Comparison of ENCODE assay signal across 1 cellular context in the genomic region with DNA sequence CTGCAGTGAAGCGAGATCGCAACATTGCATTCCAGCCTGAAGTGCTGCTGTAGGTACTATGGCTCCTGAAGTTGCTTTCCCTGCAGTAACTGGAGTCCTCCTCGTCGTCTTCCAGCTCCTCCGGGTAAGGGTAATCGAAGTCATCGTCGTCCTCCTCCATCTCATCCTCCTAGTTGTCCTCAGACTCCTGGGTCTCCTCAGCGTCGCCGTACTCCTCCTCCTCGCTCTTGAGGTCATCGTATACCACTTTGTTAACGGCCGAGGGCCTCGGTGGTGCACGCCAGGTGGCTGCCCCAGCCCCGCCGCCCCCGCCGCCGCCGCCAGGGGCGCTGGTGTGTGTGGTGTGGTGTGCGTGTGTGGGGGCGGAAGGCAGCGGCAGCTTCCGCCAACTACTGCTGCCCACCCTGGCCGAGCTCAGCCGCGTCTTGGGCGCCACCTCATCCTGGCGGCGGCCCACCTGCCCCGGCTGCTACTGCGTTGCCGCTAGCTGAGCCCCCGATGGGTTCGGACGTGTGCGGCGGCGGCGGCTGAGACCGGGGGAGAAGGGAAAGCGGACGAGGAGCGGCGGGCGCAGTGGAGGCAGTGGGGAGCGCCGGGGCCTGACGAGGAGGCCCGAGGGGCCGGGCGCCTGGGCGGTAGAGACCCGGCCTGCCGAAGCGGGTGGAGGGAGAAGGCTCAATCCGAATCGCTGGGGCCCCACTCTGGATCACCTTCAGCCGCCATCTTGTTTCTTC.
TF ChIP-seq lines count a peak whose summit lies in the region.

No MANE protein-coding gene starts in this region.

TF ChIP-seq in GM12878, 131 proteins besides CTCF, POLR2A, EP300 and RAD21 (continued from another document and continues in another):
- TF ChIP-seq, protein P1, sequence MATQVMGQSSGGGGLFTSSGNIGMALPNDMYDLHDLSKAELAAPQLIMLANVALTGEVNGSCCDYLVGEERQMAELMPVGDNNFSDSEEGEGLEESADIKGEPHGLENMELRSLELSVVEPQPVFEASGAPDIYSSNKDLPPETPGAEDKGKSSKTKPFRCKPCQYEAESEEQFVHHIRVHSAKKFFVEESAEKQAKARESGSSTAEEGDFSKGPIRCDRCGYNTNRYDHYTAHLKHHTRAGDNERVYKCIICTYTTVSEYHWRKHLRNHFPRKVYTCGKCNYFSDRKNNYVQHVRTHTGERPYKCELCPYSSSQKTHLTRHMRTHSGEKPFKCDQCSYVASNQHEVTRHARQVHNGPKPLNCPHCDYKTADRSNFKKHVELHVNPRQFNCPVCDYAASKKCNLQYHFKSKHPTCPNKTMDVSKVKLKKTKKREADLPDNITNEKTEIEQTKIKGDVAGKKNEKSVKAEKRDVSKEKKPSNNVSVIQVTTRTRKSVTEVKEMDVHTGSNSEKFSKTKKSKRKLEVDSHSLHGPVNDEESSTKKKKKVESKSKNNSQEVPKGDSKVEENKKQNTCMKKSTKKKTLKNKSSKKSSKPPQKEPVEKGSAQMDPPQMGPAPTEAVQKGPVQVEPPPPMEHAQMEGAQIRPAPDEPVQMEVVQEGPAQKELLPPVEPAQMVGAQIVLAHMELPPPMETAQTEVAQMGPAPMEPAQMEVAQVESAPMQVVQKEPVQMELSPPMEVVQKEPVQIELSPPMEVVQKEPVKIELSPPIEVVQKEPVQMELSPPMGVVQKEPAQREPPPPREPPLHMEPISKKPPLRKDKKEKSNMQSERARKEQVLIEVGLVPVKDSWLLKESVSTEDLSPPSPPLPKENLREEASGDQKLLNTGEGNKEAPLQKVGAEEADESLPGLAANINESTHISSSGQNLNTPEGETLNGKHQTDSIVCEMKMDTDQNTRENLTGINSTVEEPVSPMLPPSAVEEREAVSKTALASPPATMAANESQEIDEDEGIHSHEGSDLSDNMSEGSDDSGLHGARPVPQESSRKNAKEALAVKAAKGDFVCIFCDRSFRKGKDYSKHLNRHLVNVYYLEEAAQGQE (IDR thresholded peaks at IDR 0.05; ENCODE audit: low read depth, low read length), result no peak
- TF ChIP-seq FOS (IDR thresholded peaks at IDR 0.05; ENCODE audit: borderline replicate concordance, extremely low read depth, insufficient read length) (no peak), ZNF207 (IDR thresholded peaks at IDR 0.05; ENCODE audit: borderline replicate concordance) (peak; percentile 78; the same call in 1 of the 2 replicates), SUZ12 (IDR thresholded peaks at IDR 0.05; ENCODE audit: unreplicated experiment) (no peak), ZBED1 (IDR thresholded peaks at IDR 0.05; ENCODE audit: borderline replicate concordance) (no peak), RFX5 (IDR thresholded peaks at IDR 0.05; ENCODE audit: low read depth, low read length) (no peak), ZSCAN29 (IDR thresholded peaks at IDR 0.05) (peak; percentile 93), RBBP5 (conservative IDR thresholded peaks at IDR 0.05) (no peak), CREB1 (IDR thresholded peaks at IDR 0.05; ENCODE audit: low read depth) (0 out of 2 replicates have a peak, but pooled peaks have one; percentile 9), SREBF2 (IDR thresholded peaks at IDR 0.05; ENCODE audit: low read length) (no peak), MEF2B (IDR thresholded peaks at IDR 0.05; ENCODE audit: partially characterized antibody, poor library complexity, severe bottlenecking) (no peak), POLR2AphosphoS2 (IDR thresholded peaks at IDR 0.05; ENCODE audit: low read depth, low read length) (peak; percentile 73; the same call in 1 of the 2 replicates), CBFB (IDR thresholded peaks at IDR 0.05; ENCODE audit: low read depth) (0 out of 2 replicates have a peak, but pooled peaks have one; percentile 20), MYB (IDR thresholded peaks at IDR 0.05; ENCODE audit: borderline replicate concordance, low read depth, low read length) (no peak), ZNF622 (IDR thresholded peaks at IDR 0.05) (no peak), ZZZ3 (IDR thresholded peaks at IDR 0.05; ENCODE audit: control insufficient read depth, insufficient read length, low read depth) (no peak), ZNF384 (IDR thresholded peaks at IDR 0.05; ENCODE audit: borderline replicate concordance, low read depth, low read length) (no peak), TBL1XR1 (IDR thresholded peaks at IDR 0.05; ENCODE audit: low read depth, low read length) (no peak), JUND (IDR thresholded peaks at IDR 0.05; ENCODE audit: low read depth, low read length) (no peak), ZNF24 (IDR thresholded peaks at IDR 0.05) (no peak), PAX8 (IDR thresholded peaks at IDR 0.05) (no peak), IRF4 (IDR thresholded peaks at IDR 0.05; ENCODE audit: low read depth, low read length) (no peak), ASH2L (IDR thresholded peaks at IDR 0.05; ENCODE audit: borderline replicate concordance, low read depth) (no peak), BCL11A (IDR thresholded peaks at IDR 0.05; ENCODE audit: low read depth, low read length) (no peak), SIX5 (IDR thresholded peaks at IDR 0.05; ENCODE audit: low read depth, low read length, severe bottlenecking) (no peak), SUPT20H (IDR thresholded peaks at IDR 0.05; ENCODE audit: borderline replicate concordance, control insufficient read depth, low read depth, low read length) (no peak), ATF7 (IDR thresholded peaks at IDR 0.05; ENCODE audit: low read depth) (no peak)
- TF ChIP-seq, protein P2, sequence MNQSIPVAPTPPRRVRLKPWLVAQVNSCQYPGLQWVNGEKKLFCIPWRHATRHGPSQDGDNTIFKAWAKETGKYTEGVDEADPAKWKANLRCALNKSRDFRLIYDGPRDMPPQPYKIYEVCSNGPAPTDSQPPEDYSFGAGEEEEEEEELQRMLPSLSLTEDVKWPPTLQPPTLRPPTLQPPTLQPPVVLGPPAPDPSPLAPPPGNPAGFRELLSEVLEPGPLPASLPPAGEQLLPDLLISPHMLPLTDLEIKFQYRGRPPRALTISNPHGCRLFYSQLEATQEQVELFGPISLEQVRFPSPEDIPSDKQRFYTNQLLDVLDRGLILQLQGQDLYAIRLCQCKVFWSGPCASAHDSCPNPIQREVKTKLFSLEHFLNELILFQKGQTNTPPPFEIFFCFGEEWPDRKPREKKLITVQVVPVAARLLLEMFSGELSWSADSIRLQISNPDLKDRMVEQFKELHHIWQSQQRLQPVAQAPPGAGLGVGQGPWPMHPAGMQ (IDR thresholded peaks at IDR 0.05; ENCODE audit: borderline replicate concordance), result no peak
- TF ChIP-seq, protein P3, sequence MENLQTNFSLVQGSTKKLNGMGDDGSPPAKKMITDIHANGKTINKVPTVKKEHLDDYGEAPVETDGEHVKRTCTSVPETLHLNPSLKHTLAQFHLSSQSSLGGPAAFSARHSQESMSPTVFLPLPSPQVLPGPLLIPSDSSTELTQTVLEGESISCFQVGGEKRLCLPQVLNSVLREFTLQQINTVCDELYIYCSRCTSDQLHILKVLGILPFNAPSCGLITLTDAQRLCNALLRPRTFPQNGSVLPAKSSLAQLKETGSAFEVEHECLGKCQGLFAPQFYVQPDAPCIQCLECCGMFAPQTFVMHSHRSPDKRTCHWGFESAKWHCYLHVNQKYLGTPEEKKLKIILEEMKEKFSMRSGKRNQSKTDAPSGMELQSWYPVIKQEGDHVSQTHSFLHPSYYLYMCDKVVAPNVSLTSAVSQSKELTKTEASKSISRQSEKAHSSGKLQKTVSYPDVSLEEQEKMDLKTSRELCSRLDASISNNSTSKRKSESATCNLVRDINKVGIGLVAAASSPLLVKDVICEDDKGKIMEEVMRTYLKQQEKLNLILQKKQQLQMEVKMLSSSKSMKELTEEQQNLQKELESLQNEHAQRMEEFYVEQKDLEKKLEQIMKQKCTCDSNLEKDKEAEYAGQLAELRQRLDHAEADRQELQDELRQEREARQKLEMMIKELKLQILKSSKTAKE (IDR thresholded peaks at IDR 0.05; ENCODE audit: low read depth, poor library complexity, severe bottlenecking), result no peak
- TF ChIP-seq, protein P4, sequence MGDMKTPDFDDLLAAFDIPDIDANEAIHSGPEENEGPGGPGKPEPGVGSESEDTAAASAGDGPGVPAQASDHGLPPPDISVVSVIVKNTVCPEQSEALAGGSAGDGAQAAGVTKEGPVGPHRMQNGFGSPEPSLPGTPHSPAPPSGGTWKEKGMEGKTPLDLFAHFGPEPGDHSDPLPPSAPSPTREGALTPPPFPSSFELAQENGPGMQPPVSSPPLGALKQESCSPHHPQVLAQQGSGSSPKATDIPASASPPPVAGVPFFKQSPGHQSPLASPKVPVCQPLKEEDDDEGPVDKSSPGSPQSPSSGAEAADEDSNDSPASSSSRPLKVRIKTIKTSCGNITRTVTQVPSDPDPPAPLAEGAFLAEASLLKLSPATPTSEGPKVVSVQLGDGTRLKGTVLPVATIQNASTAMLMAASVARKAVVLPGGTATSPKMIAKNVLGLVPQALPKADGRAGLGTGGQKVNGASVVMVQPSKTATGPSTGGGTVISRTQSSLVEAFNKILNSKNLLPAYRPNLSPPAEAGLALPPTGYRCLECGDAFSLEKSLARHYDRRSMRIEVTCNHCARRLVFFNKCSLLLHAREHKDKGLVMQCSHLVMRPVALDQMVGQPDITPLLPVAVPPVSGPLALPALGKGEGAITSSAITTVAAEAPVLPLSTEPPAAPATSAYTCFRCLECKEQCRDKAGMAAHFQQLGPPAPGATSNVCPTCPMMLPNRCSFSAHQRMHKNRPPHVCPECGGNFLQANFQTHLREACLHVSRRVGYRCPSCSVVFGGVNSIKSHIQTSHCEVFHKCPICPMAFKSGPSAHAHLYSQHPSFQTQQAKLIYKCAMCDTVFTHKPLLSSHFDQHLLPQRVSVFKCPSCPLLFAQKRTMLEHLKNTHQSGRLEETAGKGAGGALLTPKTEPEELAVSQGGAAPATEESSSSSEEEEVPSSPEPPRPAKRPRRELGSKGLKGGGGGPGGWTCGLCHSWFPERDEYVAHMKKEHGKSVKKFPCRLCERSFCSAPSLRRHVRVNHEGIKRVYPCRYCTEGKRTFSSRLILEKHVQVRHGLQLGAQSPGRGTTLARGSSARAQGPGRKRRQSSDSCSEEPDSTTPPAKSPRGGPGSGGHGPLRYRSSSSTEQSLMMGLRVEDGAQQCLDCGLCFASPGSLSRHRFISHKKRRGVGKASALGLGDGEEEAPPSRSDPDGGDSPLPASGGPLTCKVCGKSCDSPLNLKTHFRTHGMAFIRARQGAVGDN (IDR thresholded peaks at IDR 0.05), result peak; percentile 88
- TF ChIP-seq, protein P5, sequence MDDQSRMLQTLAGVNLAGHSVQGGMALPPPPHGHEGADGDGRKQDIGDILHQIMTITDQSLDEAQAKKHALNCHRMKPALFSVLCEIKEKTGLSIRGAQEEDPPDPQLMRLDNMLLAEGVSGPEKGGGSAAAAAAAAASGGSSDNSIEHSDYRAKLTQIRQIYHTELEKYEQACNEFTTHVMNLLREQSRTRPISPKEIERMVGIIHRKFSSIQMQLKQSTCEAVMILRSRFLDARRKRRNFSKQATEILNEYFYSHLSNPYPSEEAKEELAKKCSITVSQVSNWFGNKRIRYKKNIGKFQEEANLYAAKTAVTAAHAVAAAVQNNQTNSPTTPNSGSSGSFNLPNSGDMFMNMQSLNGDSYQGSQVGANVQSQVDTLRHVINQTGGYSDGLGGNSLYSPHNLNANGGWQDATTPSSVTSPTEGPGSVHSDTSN (IDR thresholded peaks at IDR 0.05; ENCODE audit: insufficient replicate concordance, low read depth, low read length), result no peak
- TF ChIP-seq, protein P6, sequence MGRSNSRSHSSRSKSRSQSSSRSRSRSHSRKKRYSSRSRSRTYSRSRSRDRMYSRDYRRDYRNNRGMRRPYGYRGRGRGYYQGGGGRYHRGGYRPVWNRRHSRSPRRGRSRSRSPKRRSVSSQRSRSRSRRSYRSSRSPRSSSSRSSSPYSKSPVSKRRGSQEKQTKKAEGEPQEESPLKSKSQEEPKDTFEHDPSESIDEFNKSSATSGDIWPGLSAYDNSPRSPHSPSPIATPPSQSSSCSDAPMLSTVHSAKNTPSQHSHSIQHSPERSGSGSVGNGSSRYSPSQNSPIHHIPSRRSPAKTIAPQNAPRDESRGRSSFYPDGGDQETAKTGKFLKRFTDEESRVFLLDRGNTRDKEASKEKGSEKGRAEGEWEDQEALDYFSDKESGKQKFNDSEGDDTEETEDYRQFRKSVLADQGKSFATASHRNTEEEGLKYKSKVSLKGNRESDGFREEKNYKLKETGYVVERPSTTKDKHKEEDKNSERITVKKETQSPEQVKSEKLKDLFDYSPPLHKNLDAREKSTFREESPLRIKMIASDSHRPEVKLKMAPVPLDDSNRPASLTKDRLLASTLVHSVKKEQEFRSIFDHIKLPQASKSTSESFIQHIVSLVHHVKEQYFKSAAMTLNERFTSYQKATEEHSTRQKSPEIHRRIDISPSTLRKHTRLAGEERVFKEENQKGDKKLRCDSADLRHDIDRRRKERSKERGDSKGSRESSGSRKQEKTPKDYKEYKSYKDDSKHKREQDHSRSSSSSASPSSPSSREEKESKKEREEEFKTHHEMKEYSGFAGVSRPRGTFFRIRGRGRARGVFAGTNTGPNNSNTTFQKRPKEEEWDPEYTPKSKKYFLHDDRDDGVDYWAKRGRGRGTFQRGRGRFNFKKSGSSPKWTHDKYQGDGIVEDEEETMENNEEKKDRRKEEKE (IDR thresholded peaks at IDR 0.05), result no peak
- TF ChIP-seq, protein P7, sequence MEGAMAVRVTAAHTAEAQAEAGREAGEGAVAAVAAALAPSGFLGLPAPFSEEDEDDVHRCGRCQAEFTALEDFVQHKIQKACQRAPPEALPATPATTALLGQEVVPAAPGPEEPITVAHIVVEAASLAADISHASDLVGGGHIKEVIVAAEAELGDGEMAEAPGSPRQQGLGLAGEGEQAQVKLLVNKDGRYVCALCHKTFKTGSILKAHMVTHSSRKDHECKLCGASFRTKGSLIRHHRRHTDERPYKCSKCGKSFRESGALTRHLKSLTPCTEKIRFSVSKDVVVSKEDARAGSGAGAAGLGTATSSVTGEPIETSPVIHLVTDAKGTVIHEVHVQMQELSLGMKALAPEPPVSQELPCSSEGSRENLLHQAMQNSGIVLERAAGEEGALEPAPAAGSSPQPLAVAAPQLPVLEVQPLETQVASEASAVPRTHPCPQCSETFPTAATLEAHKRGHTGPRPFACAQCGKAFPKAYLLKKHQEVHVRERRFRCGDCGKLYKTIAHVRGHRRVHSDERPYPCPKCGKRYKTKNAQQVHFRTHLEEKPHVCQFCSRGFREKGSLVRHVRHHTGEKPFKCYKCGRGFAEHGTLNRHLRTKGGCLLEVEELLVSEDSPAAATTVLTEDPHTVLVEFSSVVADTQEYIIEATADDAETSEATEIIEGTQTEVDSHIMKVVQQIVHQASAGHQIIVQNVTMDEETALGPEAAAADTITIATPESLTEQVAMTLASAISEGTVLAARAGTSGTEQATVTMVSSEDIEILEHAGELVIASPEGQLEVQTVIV (IDR thresholded peaks at IDR 0.05; ENCODE audit: borderline replicate concordance, partially characterized antibody), result no peak
- TF ChIP-seq, protein P8, sequence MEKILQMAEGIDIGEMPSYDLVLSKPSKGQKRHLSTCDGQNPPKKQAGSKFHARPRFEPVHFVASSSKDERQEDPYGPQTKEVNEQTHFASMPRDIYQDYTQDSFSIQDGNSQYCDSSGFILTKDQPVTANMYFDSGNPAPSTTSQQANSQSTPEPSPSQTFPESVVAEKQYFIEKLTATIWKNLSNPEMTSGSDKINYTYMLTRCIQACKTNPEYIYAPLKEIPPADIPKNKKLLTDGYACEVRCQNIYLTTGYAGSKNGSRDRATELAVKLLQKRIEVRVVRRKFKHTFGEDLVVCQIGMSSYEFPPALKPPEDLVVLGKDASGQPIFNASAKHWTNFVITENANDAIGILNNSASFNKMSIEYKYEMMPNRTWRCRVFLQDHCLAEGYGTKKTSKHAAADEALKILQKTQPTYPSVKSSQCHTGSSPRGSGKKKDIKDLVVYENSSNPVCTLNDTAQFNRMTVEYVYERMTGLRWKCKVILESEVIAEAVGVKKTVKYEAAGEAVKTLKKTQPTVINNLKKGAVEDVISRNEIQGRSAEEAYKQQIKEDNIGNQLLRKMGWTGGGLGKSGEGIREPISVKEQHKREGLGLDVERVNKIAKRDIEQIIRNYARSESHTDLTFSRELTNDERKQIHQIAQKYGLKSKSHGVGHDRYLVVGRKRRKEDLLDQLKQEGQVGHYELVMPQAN (conservative IDR thresholded peaks at IDR 0.05), result peak; percentile 69
